10 cellular contexts compared by ENCODE assay signal in genomic region chr6:2714359-2714895, GRCh38. TPM values are rescaled to one million over a fixed set of nuclear protein-coding genes. Genes with fewer than 3 reads are reported as not detected.
A peak's percentile ranks its signal among the peaks of the same experiment; 100 is the strongest.
DNase-seq lines count a peak whose midpoint lies in the region; ATAC-seq and TF ChIP-seq lines count a peak whose summit lies in the region.
"Had no signal": no experiment of that assay in that cellular context is flagged by ENCODE, and none has a peak within 500 bp of the region (broad histone marks: within the 10 kb centered on the region; RNA-seq: fewer than 3 reads in every experiment).

No MANE protein-coding gene starts in this region.

- ATAC-seq in psoas muscle (peak; percentile 66 to 71 (median 68)), HG02759 (IDR thresholded peaks at IDR 0.05; ENCODE audit: unreplicated experiment) (no peak), HG03280 (IDR thresholded peaks at IDR 0.05; ENCODE audit: unreplicated experiment) (no peak)
- ATAC-seq: stimulated activated naive B cell treated with anti-CD40 and anti-IgM and Interleukin-4, amounts not matched to agents 10 μg/mL and 1 μg/mL and 100 μg/mL, for 72 hours had no signal

- DNase-seq in Calu3 (no peak), MG63 (peak; percentile 89), dermis blood vessel endothelial cell (peak; percentile 47), psoas muscle (no peak), NCI-H2196 treated with DMSO at 0.1 percent for 48 hours (lab: John Stamatoyannopoulos, UW; ENCODE audit: unreplicated experiment) (no peak)
- no peak for DNase-seq in effector CD4-positive, alpha-beta T cell
- DNase-seq: stimulated activated CD4-positive, alpha-beta T cell treated with anti-CD3 and anti-CD28 coated beads, Interleukin-12 subunit alpha, Interleukin-12 subunit beta, amount 100 ng/mL, for 4 hours; stimulated activated naive B cell treated with anti-CD40 and anti-IgM and Interleukin-4, amounts not matched to agents 10 μg/mL and 1 μg/mL and 100 μg/mL, for 72 hours had no signal

- intact Hi-C loops in Calu3 (cut with micrococcal nuclease; ENCODE audit: unreplicated experiment), result no loop called here
- intact Hi-C loops in psoas muscle (cut with DNase I), result no loop called here

- no peak overlapping the region for H3K4me3 ChIP-seq in MG63
- H3K4me3 ChIP-seq in psoas muscle, result peak overlapping the region; percentile 27

- peaks cover 3% of the 10 kb centered on the region; the same call in 1 of the 2 replicates for H3K9me3 ChIP-seq in MG63
- peaks cover 12% of the 10 kb centered on the region for H3K9me3 ChIP-seq in psoas muscle

- no peaks in the 10 kb centered on the region for H3K27me3 Mint-ChIP-seq in Calu3 (ENCODE audit: unreplicated experiment)
- H3K27me3 Mint-ChIP-seq: stimulated activated naive B cell treated with anti-CD40 and anti-IgM and Interleukin-4, amounts not matched to agents 10 μg/mL and 1 μg/mL and 100 μg/mL, for 72 hours had no signal

- H3K27ac ChIP-seq in psoas muscle, result peak overlapping the region; percentile 81

- H3K36me3 ChIP-seq in MG63 (no peaks in the 10 kb centered on the region), psoas muscle (ENCODE audit: insufficient read depth in 1 of 2, low read depth in 1 of 2) (no peaks in the 10 kb centered on the region)

- peaks cover 5% of the 10 kb centered on the region for H3K36me3 Mint-ChIP-seq in Calu3 (ENCODE audit: insufficient read depth, unreplicated experiment)

- H3K4me1 ChIP-seq in psoas muscle, result peaks cover 31% of the 10 kb centered on the region

- no peak for TF ChIP-seq CTCF in Calu3 (IDR thresholded peaks at IDR 0.05; ENCODE audit: unreplicated experiment)
- no peak for TF ChIP-seq CTCF in psoas muscle (IDR thresholded peaks at IDR 0.05)

- H3K27me3 ChIP-seq in MG63 (no peaks in the 10 kb centered on the region), psoas muscle (ENCODE audit: insufficient read depth in 3 of 3, low read length in 2 of 3) (no peaks in the 10 kb centered on the region)

- H3K27ac Mint-ChIP-seq in Calu3 (ENCODE audit: unreplicated experiment), result peak overlapping the region; percentile 20

- no peaks in the 10 kb centered on the region for H3K9me3 Mint-ChIP-seq in Calu3 (ENCODE audit: low read depth, unreplicated experiment)

- CTCF ChIA-PET in Calu3 (lab: Charles Lee), result interaction anchor here (0.6 kb wide), 1 partner anchor 11 kb away, joined by 3 read pairs; no protein-coding TSS in a partner anchor

- H3K4me3 Mint-ChIP-seq in Calu3 (ENCODE audit: low read depth, unreplicated experiment), result no peak overlapping the region
- H3K4me3 Mint-ChIP-seq: stimulated activated naive B cell treated with anti-CD40 and anti-IgM and Interleukin-4, amounts not matched to agents 10 μg/mL and 1 μg/mL and 100 μg/mL, for 72 hours had no signal

- no TSS peak for BruUV-seq in Calu3 (replicated peaks; lab: Mats Ljungman, UMichigan)

- 33 to 52% (median 35%) methylated on average over 4 of the region's 4 CpGs for WGBS in psoas muscle, 3 donors

- peaks cover 35% of the 10 kb centered on the region for H3K4me1 Mint-ChIP-seq in Calu3 (ENCODE audit: low read depth, unreplicated experiment)

RNA-seq across cellular contexts. Expression of gene MYLK4, which starts 36.3 kb away (rescaled TPM):
- total RNA-seq in Calu3 (2022) (0.73 TPM in 2 replicates), dermis blood vessel endothelial cell (0.51 and 0.65 TPM in 2 replicates), psoas muscle (10 to 100 TPM in 1 of 4 donors, 1 to 10 TPM in 3; 1.2 to 23.4 (median 2.2) TPM)
- total RNA-seq in MG63 (2014; rRNA removed; shearing (Covaris generic); ENCODE audit: low replicate concordance), result not detected in 2 replicates
- polyA plus RNA-seq in psoas muscle, result 100 to 1,000 TPM in 1 of 3 donors, 10 to 100 TPM in 1, under 1 TPM in 1; 0.09 to 143 (median 30.0) TPM

RNA-seq across cellular contexts. Expression of gene WRNIP1, which starts 50.8 kb away (rescaled TPM):
- total RNA-seq in Calu3 (2022) (36.9 and 41.4 TPM in 2 replicates), dermis blood vessel endothelial cell (73.6 and 77.3 TPM in 2 replicates), psoas muscle (10 to 100 TPM; 26.5 to 53.3 (median 41.3) TPM)
- 41.7 and 53.3 TPM in 2 replicates for total RNA-seq in MG63 (2014; rRNA removed; shearing (Covaris generic); ENCODE audit: low replicate concordance)
- 10 to 100 TPM; 38.0 to 73.9 (median 56.4) TPM for polyA plus RNA-seq in psoas muscle

Comparison
In these comparisons a context has a peak if more than half of its experiments do, and no peak if none do; other contexts are left out.
1. DNase-seq: peak in MG63 (single experiment) and dermis blood vessel endothelial cell (single experiment); none in Calu3 (single experiment), psoas muscle (0 of 2), effector CD4-positive, alpha-beta T cell (single experiment) and NCI-H2196 treated with DMSO at 0.1 percent for 48 hours (single experiment).
2. ATAC-seq: peak in psoas muscle (4 of 4); none in HG02759 (single experiment) and HG03280 (single experiment).